ENCODE assay signal across 1 cellular context in the genomic region with DNA sequence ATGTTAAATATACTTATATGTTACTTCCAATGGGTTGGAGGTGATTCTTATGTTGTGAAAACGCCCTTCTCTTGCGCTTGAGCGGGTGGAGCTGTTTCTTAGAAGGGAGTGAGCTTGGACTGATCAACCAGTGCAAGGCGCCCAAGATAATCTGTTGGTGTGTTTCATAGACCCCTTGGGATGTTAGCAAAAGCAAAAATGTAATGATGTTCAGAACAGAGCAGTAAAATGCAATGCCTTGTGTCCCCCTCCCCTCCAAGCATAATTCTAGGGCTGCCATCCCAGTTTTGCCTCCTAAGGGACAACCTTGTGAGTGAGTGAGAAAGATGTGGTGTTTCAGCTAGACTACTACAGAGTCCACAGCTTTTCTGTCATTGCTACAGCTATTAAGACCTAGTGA.
TF ChIP-seq lines count a peak whose summit lies in the region.

No MANE protein-coding gene starts in this region.

TF ChIP-seq in H1, 55 proteins besides CTCF, POLR2A, EP300 and RAD21:
- no peak for TF ChIP-seq EZH2 (IDR thresholded peaks at IDR 0.05; ENCODE audit: low read depth, low read length, severe bottlenecking)
- no peak for TF ChIP-seq MAX (IDR thresholded peaks at IDR 0.05)
- TF ChIP-seq KDM1A (IDR thresholded peaks at IDR 0.05; ENCODE audit: borderline replicate concordance, low read length): no peak
- no peak for TF ChIP-seq MAFK (IDR thresholded peaks at IDR 0.05; ENCODE audit: low read depth, low read length)
- TF ChIP-seq KDM4A (IDR thresholded peaks at IDR 0.05; ENCODE audit: low read depth, low read length, severe bottlenecking): no peak
TF ChIP-seq in H1: peak in this region for 0.
